Comparison of ENCODE assay signal across 3 cellular contexts in the genomic region with DNA sequence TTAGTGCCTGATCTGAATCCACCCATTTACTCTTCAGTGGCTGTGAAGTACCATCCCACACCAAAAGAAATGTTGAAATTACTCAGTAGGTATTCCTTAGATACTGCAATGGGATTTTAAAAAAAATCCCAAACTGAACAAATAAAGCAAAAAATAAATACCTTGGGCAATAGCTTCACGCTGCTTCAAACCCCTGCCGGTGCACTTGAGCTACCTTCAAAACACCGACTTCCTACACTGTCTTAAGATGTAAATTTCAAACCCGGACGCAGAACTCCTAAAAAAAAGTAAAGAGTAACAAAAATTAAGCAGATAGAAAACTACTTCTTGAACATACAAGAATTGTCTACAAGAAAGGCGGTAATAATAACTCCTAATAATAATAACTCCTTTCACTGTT.
TF ChIP-seq lines count a peak whose summit lies in the region.

No MANE protein-coding gene starts in this region.

TF ChIP-seq in liver, 16 proteins besides CTCF, POLR2A, EP300 and RAD21:
- TF ChIP-seq HNF4G (IDR thresholded peaks at IDR 0.05) (no peak), ATF3 (IDR thresholded peaks at IDR 0.05) (no peak), JUND (IDR thresholded peaks at IDR 0.05) (no peak), HNF4A (conservative IDR thresholded peaks at IDR 0.05) (peak in 1 of 2 donors; percentile 3)
TF ChIP-seq in liver: peak in this region for 1.

TF ChIP-seq in HepG2, 621 proteins besides CTCF, POLR2A, EP300 and RAD21:
- TF ChIP-seq ATF7-NPFF (CRISPR knock-in tag; IDR thresholded peaks at IDR 0.05; ENCODE audit: low read depth), result no peak

TF ChIP-seq in endothelial cell of umbilical vein, 7 proteins besides CTCF, POLR2A, EP300 and RAD21:
- TF ChIP-seq GATA2 (IDR thresholded peaks at IDR 0.05; ENCODE audit: insufficient read depth, insufficient read length, low read depth, low read length) (no peak), FOS (IDR thresholded peaks at IDR 0.05; ENCODE audit: borderline replicate concordance, insufficient read depth, low read length) (no peak), MYC (IDR thresholded peaks at IDR 0.05; ENCODE audit: low read depth, low read length) (no peak), MAX (IDR thresholded peaks at IDR 0.05; ENCODE audit: insufficient read depth, insufficient read length) (no peak), POLR2AphosphoS5 (IDR thresholded peaks at IDR 0.05; ENCODE audit: insufficient read depth, low read depth, low read length) (no peak), JUN (IDR thresholded peaks at IDR 0.05; ENCODE audit: borderline replicate concordance, insufficient read depth, insufficient read length, low read depth) (no peak), EZH2 (IDR thresholded peaks at IDR 0.05; ENCODE audit: borderline replicate concordance, low read depth, low read length, severe bottlenecking) (no peak)
